Comparison of ENCODE assay signal across 1 cellular context in the genomic region with DNA sequence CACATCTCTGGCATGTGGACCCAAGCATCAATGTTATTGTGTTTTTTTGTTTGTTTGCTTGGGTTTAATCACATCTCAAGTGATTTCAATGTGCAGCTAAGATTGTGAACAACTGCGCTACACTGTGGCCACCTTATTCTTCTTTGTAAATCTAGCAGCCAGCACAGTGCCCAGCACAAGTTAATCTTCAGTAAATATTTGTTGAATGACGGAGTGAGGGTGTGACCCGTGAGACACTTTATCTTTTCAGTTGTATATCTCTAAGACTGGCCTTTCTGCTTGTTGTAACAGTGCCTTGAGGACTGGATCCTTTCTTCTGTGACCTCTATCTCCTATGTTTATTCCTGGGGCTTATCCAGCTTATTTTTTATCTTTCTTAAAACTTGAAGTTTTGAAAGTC.
TF ChIP-seq lines count a peak whose summit lies in the region.

No MANE protein-coding gene starts in this region.

TF ChIP-seq in IMR-90, 13 proteins besides CTCF, POLR2A, EP300 and RAD21:
- TF ChIP-seq NFE2L2 (IDR thresholded peaks at IDR 0.05; ENCODE audit: low read depth, low read length) (no peak), MXI1 (IDR thresholded peaks at IDR 0.05; ENCODE audit: borderline replicate concordance, low read depth, low read length) (no peak), RCOR1 (IDR thresholded peaks at IDR 0.05; ENCODE audit: insufficient replicate concordance, low read length) (no peak)
- TF ChIP-seq, protein P1, sequence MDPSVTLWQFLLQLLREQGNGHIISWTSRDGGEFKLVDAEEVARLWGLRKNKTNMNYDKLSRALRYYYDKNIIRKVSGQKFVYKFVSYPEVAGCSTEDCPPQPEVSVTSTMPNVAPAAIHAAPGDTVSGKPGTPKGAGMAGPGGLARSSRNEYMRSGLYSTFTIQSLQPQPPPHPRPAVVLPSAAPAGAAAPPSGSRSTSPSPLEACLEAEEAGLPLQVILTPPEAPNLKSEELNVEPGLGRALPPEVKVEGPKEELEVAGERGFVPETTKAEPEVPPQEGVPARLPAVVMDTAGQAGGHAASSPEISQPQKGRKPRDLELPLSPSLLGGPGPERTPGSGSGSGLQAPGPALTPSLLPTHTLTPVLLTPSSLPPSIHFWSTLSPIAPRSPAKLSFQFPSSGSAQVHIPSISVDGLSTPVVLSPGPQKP (IDR thresholded peaks at IDR 0.05; ENCODE audit: borderline replicate concordance, low read depth, low read length), result no peak
